8 cellular contexts compared by ENCODE assay signal in genomic region chr1:27487927-27488522, GRCh38.
A peak's percentile ranks its signal among the peaks of the same experiment; 100 is the strongest.
DNase-seq lines count a peak whose midpoint lies in the region; ATAC-seq and TF ChIP-seq lines count a peak whose summit lies in the region.

No MANE protein-coding gene starts in this region.

- H3K27me3 ChIP-seq in neutrophil, result no peaks in the 10 kb centered on the region

- H3K4me3 Mint-ChIP-seq in effector memory CD8-positive, alpha-beta T cell, result peak overlapping the region; percentile 92 to 97

- H3K4me3 ChIP-seq in GM12864 (ENCODE audit: low read depth, low read length), result peak overlapping the region; percentile 92
- H3K4me3 ChIP-seq in neutrophil (ENCODE audit: low read depth in 1 of 2, low read length in 1 of 2), result peak overlapping the region; percentile 95 to 100

- peaks cover 42 to 56% of the 10 kb centered on the region in 2 experiments for H3K4me1 ChIP-seq in neutrophil (ENCODE audit: control insufficient read depth in 1 of 2, insufficient read depth in 1 of 2, low read depth in 1 of 2, low read length in 1 of 2)

- H3K4me1 Mint-ChIP-seq in effector memory CD8-positive, alpha-beta T cell (ENCODE audit: low read depth in 2 of 2), result peaks cover 22 to 33% of the 10 kb centered on the region in 2 donors

- no peak for TF ChIP-seq CTCF in GM12864 (IDR thresholded peaks at IDR 0.05; ENCODE audit: low read depth, low read length, missing control alignments)
- TF ChIP-seq CTCF in neutrophil (IDR thresholded peaks at IDR 0.05), result no peak

- H3K27ac ChIP-seq in neutrophil, result peak overlapping the region; percentile 94

- no peak for ATAC-seq in effector memory CD8-positive, alpha-beta T cell (replicated peaks)
- ATAC-seq in HG03457 (IDR thresholded peaks at IDR 0.05; ENCODE audit: unreplicated experiment) (no peak), GM21786 (IDR thresholded peaks at IDR 0.05; ENCODE audit: unreplicated experiment) (no peak), HG03280 (IDR thresholded peaks at IDR 0.05; ENCODE audit: unreplicated experiment) (no peak)

- H3K27ac Mint-ChIP-seq in effector memory CD8-positive, alpha-beta T cell, result peak overlapping the region; percentile 98 to 99

- no peaks in the 10 kb centered on the region for H3K36me3 ChIP-seq in neutrophil

- H3K9me3 ChIP-seq in neutrophil, result no peaks in the 10 kb centered on the region

- H3K27me3 Mint-ChIP-seq in effector memory CD8-positive, alpha-beta T cell, result no peaks in the 10 kb centered on the region

- DNase-seq in GM12864 (ENCODE audit: low read depth), result no peak
- DNase-seq in OCI-M2 (lab: John Stamatoyannopoulos, UW; ENCODE audit: unreplicated experiment), result peak; percentile 3
- DNase-seq in effector memory CD8-positive, alpha-beta T cell, result no peak
- DNase-seq in middle frontal gyrus (ENCODE audit: extremely low spot score, low spot score), result no peak

- H3K9me3 Mint-ChIP-seq in effector memory CD8-positive, alpha-beta T cell, result no peaks in the 10 kb centered on the region

- H3K36me3 Mint-ChIP-seq in effector memory CD8-positive, alpha-beta T cell (ENCODE audit: insufficient read depth), result peaks cover 35% of the 10 kb centered on the region
